In the genomic region with DNA sequence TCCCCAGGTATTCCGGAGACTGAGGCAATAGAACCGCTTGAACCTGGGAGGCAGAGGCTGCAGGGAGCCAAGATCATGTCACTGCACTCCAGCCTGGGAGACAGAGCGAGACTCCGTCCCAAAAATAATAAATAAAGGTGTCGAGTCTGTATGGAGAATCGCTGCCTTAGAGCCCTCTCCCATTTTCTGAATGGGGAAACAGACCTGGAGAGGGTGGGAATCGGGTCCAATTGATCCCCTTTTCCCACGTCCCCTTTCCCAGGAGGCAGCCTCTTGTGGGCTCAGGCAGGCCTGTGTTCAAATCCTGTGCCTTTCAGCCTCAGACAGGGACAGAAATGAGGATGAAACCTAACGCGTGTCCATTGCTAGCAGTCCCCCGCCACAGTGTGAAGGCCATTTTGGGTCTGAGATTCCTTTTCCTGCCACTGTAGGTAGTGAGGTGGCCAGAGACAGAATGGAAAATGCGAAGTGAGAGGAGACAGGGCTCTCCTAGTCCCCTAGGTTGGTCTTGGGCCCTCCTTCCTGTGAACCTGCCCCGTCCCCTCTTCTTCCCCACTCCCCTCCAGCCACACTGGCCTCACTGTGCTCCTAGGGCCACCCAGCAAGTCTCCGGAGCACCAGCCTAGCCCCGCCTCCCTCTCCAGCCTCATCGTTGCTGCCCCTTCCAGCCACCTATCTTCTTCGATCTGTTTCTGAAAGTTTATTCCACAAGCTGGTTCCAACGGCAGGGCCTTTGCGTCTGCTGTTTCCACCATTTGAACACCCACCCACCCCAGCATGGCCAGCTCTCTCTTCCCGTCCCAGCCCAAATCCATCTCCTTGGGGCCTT, we compare ENCODE assay signal across 14 cellular contexts. TPM values are rescaled to one million over a fixed set of nuclear protein-coding genes. Genes with fewer than 3 reads are reported as not detected.
DNase-seq lines count a peak whose midpoint lies in the region; ATAC-seq and TF ChIP-seq lines count a peak whose summit lies in the region.
"Had no signal": no experiment of that assay in that cellular context is flagged by ENCODE, and none has a peak within 500 bp of the region (broad histone marks: within the 10 kb centered on the region; RNA-seq: fewer than 3 reads in every experiment).

No MANE protein-coding gene starts in this region.

- H3K27ac Mint-ChIP-seq in activated naive CD8-positive, alpha-beta T cell treated with anti-CD3 and anti-CD28 coated beads, Interleukin-2, amount 10 ng/mL, durations not matched to agents 7 days and 5 days: peak overlapping the region; percentile 54

- H3K9me3 ChIP-seq in heart right ventricle (no peaks in the 10 kb centered on the region), mucosa of stomach (ENCODE audit: control insufficient read depth, low read length) (no peaks in the 10 kb centered on the region)

- H3K4me3 Mint-ChIP-seq in activated naive CD8-positive, alpha-beta T cell treated with anti-CD3 and anti-CD28 coated beads, Interleukin-2, amount 10 ng/mL, durations not matched to agents 7 days and 5 days: no peak overlapping the region

- H3K36me3 Mint-ChIP-seq in activated naive CD8-positive, alpha-beta T cell treated with anti-CD3 and anti-CD28 coated beads, Interleukin-2, amount 10 ng/mL, durations not matched to agents 7 days and 5 days: peaks cover 2% of the 10 kb centered on the region

- H3K36me3 ChIP-seq in heart right ventricle (peaks cover 0 to 32% (median 13%) of the 10 kb centered on the region in 9 donors), mucosa of stomach (ENCODE audit: control insufficient read depth, insufficient read depth, low read length) (peaks cover 1% of the 10 kb centered on the region), urinary bladder (ENCODE audit: insufficient read depth) (no peaks in the 10 kb centered on the region)

- H3K4me1 ChIP-seq in heart right ventricle (peaks cover 15 to 55% (median 41%) of the 10 kb centered on the region in 9 donors), mucosa of stomach (ENCODE audit: control insufficient read depth, insufficient read depth, low read length) (peaks cover 27% of the 10 kb centered on the region), urinary bladder (ENCODE audit: insufficient read depth) (peaks cover 2% of the 10 kb centered on the region)

- no peaks in the 10 kb centered on the region for H3K27me3 ChIP-seq in heart right ventricle
- H3K27me3 ChIP-seq in mucosa of stomach (ENCODE audit: control insufficient read depth, insufficient read depth, low read length): no peaks in the 10 kb centered on the region

- peak overlapping the region; percentile 25 for H3K9ac ChIP-seq in mucosa of stomach (ENCODE audit: low read length)

- TF ChIP-seq CTCF in heart right ventricle (IDR thresholded peaks at IDR 0.05): no peak

- no peaks in the 10 kb centered on the region for H3K27me3 Mint-ChIP-seq in activated naive CD8-positive, alpha-beta T cell treated with anti-CD3 and anti-CD28 coated beads, Interleukin-2, amount 10 ng/mL, durations not matched to agents 7 days and 5 days

- H3K4me1 Mint-ChIP-seq in activated naive CD8-positive, alpha-beta T cell treated with anti-CD3 and anti-CD28 coated beads, Interleukin-2, amount 10 ng/mL, durations not matched to agents 7 days and 5 days: peaks cover 21% of the 10 kb centered on the region

- ATAC-seq in heart right ventricle (no peak), HG02970 (IDR thresholded peaks at IDR 0.05; ENCODE audit: low FRiP score, unreplicated experiment) (no peak)
- no peak for ATAC-seq in activated naive CD8-positive, alpha-beta T cell treated with anti-CD3 and anti-CD28 coated beads, Interleukin-2, amount 10 ng/mL, durations not matched to agents 7 days and 5 days (ENCODE audit: low read depth)
- ATAC-seq: SK-N-SH treated with all-trans-retinoic acid at 6 μM for 48 hours had no signal

- H3K9me3 Mint-ChIP-seq in activated naive CD8-positive, alpha-beta T cell treated with anti-CD3 and anti-CD28 coated beads, Interleukin-2, amount 10 ng/mL, durations not matched to agents 7 days and 5 days: no peaks in the 10 kb centered on the region

- POLR2A ChIA-PET in activated naive CD8-positive, alpha-beta T cell treated with anti-CD3 and anti-CD28 coated beads, Interleukin-2, amount 10 ng/mL, durations not matched to agents 7 days and 5 days (lab: Charles Lee): interaction anchor here (3.5 kb wide), 1 partner anchor 32 kb away, joined by 61 read pairs; a partner anchor contains a TSS

- H3K4me3 ChIP-seq in heart right ventricle (no peak overlapping the region), mucosa of stomach (ENCODE audit: low read length) (no peak overlapping the region), urinary bladder (ENCODE audit: low read depth, low read length) (no peak overlapping the region)

- intact Hi-C loops in heart right ventricle (cut with DNase I) (loop anchor here in 2 of 10 donors (2.0 to 10.0 kb wide), 2 partner anchors 27 to 103 kb away; a partner anchor contains a TSS), cardiac septum (cut with DNase I) (no loop called here)

- peak overlapping the region in 7 of 10 donors; percentile 14 to 98 (median 42) for H3K27ac ChIP-seq in heart right ventricle
- H3K27ac ChIP-seq in urinary bladder (ENCODE audit: low read depth): peak overlapping the region; percentile 15

- DNase-seq in heart right ventricle (no peak), cardiac septum (ENCODE audit: low spot score) (no peak), NCI-H510A treated with DMSO at 0.1 percent for 48 hours (lab: John Stamatoyannopoulos, UW) (no peak), NCI-H1930 (lab: John Stamatoyannopoulos, UW) (no peak)
- no peak for DNase-seq in activated naive CD8-positive, alpha-beta T cell treated with anti-CD3 and anti-CD28 coated beads, Interleukin-2, amount 10 ng/mL, durations not matched to agents 7 days and 5 days
- DNase-seq: NCI-H526 treated with DMSO at 0.1 percent for 48 hours; nucleus accumbens; stimulated activated CD4-positive, alpha-beta T cell treated with anti-CD3 and anti-CD28 coated beads, Interleukin-2, amount 100 ng/mL, for 24 hours had no signal

- 63 to 65% methylated on average over 20 of the region's 20 CpGs for WGBS in heart right ventricle, 2 donors
- 56% methylated on average over 20 of the region's 20 CpGs for WGBS in urinary bladder

RNA-seq across cellular contexts. Expression of a gene that starts 2.7 kb away (rescaled TPM):
- total RNA-seq in heart right ventricle (10 to 100 TPM; 27.2 to 42.6 (median 33.6) TPM), cardiac septum (34.9 TPM), urinary bladder (19.9 TPM)
- polyA plus RNA-seq in heart right ventricle (10 to 100 TPM; 11.9 to 32.6 TPM), urinary bladder (54.9 TPM)
- total RNA-seq in activated naive CD8-positive, alpha-beta T cell treated with anti-CD3 and anti-CD28 coated beads, Interleukin-2, amount 10 ng/mL, durations not matched to agents 7 days and 5 days: 10 to 100 TPM; 84.7 to 86.0 TPM

RNA-seq across cellular contexts. Expression of a gene that starts 23.0 kb away (rescaled TPM):
- 1 to 10 TPM in 1 of 10 donors, under 1 TPM in 9; 0.32 to 1.2 (median 0.50) TPM for total RNA-seq in heart right ventricle
- not detected for polyA plus RNA-seq in heart right ventricle
- total RNA-seq in cardiac septum: 0.51 TPM
- 1 to 10 TPM; 1.3 to 1.9 TPM for total RNA-seq in activated naive CD8-positive, alpha-beta T cell treated with anti-CD3 and anti-CD28 coated beads, Interleukin-2, amount 10 ng/mL, durations not matched to agents 7 days and 5 days
- 0.37 TPM for total RNA-seq in urinary bladder
- not detected for polyA plus RNA-seq in urinary bladder
- total RNA-seq: kidney epithelial cell had no signal
- polyA plus RNA-seq: BJ had no signal

RNA-seq across cellular contexts. Expression of a gene that starts 31.8 kb away (rescaled TPM):
- total RNA-seq in heart right ventricle (100 to 1,000 TPM; 261 to 633 (median 312) TPM), cardiac septum (428 TPM), urinary bladder (33.8 TPM)
- polyA plus RNA-seq in heart right ventricle (100 to 1,000 TPM in 1 of 2 donors, 10 to 100 TPM in 1; 91.9 to 303 TPM), urinary bladder (359 TPM)
- 10 to 100 TPM; 61.3 to 65.4 TPM for total RNA-seq in activated naive CD8-positive, alpha-beta T cell treated with anti-CD3 and anti-CD28 coated beads, Interleukin-2, amount 10 ng/mL, durations not matched to agents 7 days and 5 days
